8 cellular contexts compared by ENCODE assay signal in genomic region chr10:22320591-22321155, GRCh38. TPM values are rescaled to one million over a fixed set of nuclear protein-coding genes. Genes with fewer than 3 reads are reported as not detected.
DNase-seq lines count a peak whose midpoint lies in the region; ATAC-seq and TF ChIP-seq lines count a peak whose summit lies in the region.

Gene BMI1 (plus strand): TSS chr10:22321099. CDS start chr10:22326450, 5,351 bp downstream.

- ATAC-seq in HG02623 (IDR thresholded peaks at IDR 0.05; ENCODE audit: unreplicated experiment) (peak; percentile 25), HG03378 (IDR thresholded peaks at IDR 0.05; ENCODE audit: unreplicated experiment) (no peak)

- DNase-seq in GM06990 (ENCODE audit: extremely low read depth, insufficient read length) (peak; percentile 68), NCI-H226 (peak; percentile 55), dorsolateral prefrontal cortex (peak; percentile 66 to 82 (median 77)), left kidney (ENCODE audit: low read depth, low spot score) (peak; percentile 94)
- peak; percentile 67 for DNase-seq in activated CD4-positive, alpha-beta T cell treated with anti-CD3 and anti-CD28 coated beads, Interleukin-2, amount 50 U/mL, for 1 hour
- DNase-seq in stimulated activated CD4-positive, alpha-beta T cell treated with anti-CD3 and anti-CD28 coated beads, Interleukin-4, amount 100 ng/mL, for 48 hours (ENCODE audit: low read depth in 2 of 2), result peak; percentile 47 to 58

- no peaks in the 10 kb centered on the region for H3K36me3 ChIP-seq in GM06990 (ENCODE audit: control insufficient read depth, insufficient read depth, low read length)

- intact Hi-C loops in dorsolateral prefrontal cortex (cut with DNase I), result loop anchor here (2.0 to 10.0 kb wide), 7 partner anchors 68 to 826 kb away; partner anchors contain the start of gene SKIDA1 (in 1 of the 2)

- TF ChIP-seq CTCF in GM06990 (IDR thresholded peaks at IDR 0.05; ENCODE audit: insufficient read depth, low read length, poor library complexity, severe bottlenecking), result no peak
- TF ChIP-seq CTCF in dorsolateral prefrontal cortex (IDR thresholded peaks at IDR 0.05 in 54 of 56, conservative IDR thresholded peaks at IDR 0.05 in 2 of 56; ENCODE audit: low read depth in 1 of 56, partially characterized antibody in 56 of 56), result peak in 8 of 56 donors; percentile 8 to 32 (median 15)

- no peaks in the 10 kb centered on the region for H3K27me3 ChIP-seq in GM06990 (replicated peaks; ENCODE audit: control insufficient read depth, insufficient read depth, low read length)
- no peaks in the 10 kb centered on the region for H3K27me3 ChIP-seq in dorsolateral prefrontal cortex

- peak within 1 kb of the TSS; percentile 80 for H3K4me3 ChIP-seq in GM06990 (replicated peaks; ENCODE audit: low read depth, low read length)
- H3K4me3 ChIP-seq in dorsolateral prefrontal cortex, result peak within 1 kb of the TSS; percentile 61 to 95 (median 86)

- peak within 1 kb of the TSS; percentile 87 to 100 (median 99) for H3K27ac ChIP-seq in dorsolateral prefrontal cortex

RNA-seq across cellular contexts. Expression of gene BMI1, which starts in this region (rescaled TPM):
- total RNA-seq in dorsolateral prefrontal cortex, result 100 to 1,000 TPM in 17 of 120 experiments, 10 to 100 TPM in 103; 48.1 to 140 (median 80.9) TPM
